In the genomic region with DNA sequence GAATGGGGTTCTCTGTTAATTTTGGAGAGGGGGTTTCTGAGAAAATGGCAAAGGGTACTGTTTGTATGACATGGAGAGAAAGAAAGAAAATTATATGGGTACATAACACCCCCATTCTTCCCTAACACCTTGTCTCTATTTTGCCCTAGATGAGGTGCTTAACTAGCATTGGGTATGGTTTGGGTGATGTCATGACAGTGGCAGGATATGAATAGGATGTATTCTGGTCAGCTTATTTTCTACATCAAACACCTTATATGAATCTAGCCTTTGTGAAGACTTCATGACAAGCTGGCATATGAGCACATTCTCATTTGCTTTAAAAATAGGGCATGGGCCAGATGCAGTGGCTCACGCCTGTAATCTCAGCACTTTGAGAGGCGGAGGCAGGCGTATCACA, we compare ENCODE assay signal across 21 cellular contexts. TPM values are rescaled to one million over a fixed set of nuclear protein-coding genes. Genes with fewer than 3 reads are reported as not detected.
DNase-seq lines count a peak whose midpoint lies in the region; ATAC-seq and TF ChIP-seq lines count a peak whose summit lies in the region.
"Had no signal": no experiment of that assay in that cellular context is flagged by ENCODE, and none has a peak within 500 bp of the region (broad histone marks: within the 10 kb centered on the region; RNA-seq: fewer than 3 reads in every experiment).

No MANE protein-coding gene starts in this region.

- H3K9me3 Mint-ChIP-seq in activated CD4-positive, alpha-beta T cell treated with anti-CD3 and anti-CD28 coated beads for 36 hours (ENCODE audit: low read depth), result no peaks in the 10 kb centered on the region
- no peaks in the 10 kb centered on the region for H3K9me3 Mint-ChIP-seq in activated naive CD8-positive, alpha-beta T cell (ENCODE audit: low read depth)
- peaks cover 4% of the 10 kb centered on the region for H3K9me3 Mint-ChIP-seq in activated naive CD8-positive, alpha-beta T cell treated with anti-CD3 and anti-CD28 coated beads for 36 hours
- H3K9me3 Mint-ChIP-seq in activated T-helper 17 cell treated with anti-CD3 and anti-CD28 coated beads, Interleukin-2, amount 50 U/mL, for 72 hours, result no peaks in the 10 kb centered on the region
- H3K9me3 Mint-ChIP-seq in natural killer cell, result no peaks in the 10 kb centered on the region
- H3K9me3 Mint-ChIP-seq: CD14-positive monocyte, GM23338 had no signal

- POLR2A ChIA-PET in activated CD4-positive, alpha-beta T cell treated with anti-CD3 and anti-CD28 coated beads for 36 hours (lab: Charles Lee), result no interaction called here

- peaks cover 51% of the 10 kb centered on the region for H3K36me3 Mint-ChIP-seq in activated CD4-positive, alpha-beta T cell treated with anti-CD3 and anti-CD28 coated beads for 36 hours (ENCODE audit: low read depth)
- H3K36me3 Mint-ChIP-seq in activated naive CD8-positive, alpha-beta T cell, result peaks cover 28% of the 10 kb centered on the region
- peaks cover 54% of the 10 kb centered on the region for H3K36me3 Mint-ChIP-seq in activated naive CD8-positive, alpha-beta T cell treated with anti-CD3 and anti-CD28 coated beads for 36 hours
- H3K36me3 Mint-ChIP-seq in activated T-helper 17 cell treated with anti-CD3 and anti-CD28 coated beads, Interleukin-2, amount 50 U/mL, for 72 hours (ENCODE audit: low read depth), result peaks cover 63% of the 10 kb centered on the region
- peaks cover 22% of the 10 kb centered on the region for H3K36me3 Mint-ChIP-seq in natural killer cell

- ATAC-seq in activated CD4-positive, alpha-beta T cell treated with anti-CD3 and anti-CD28 coated beads for 36 hours, result peak; percentile 76
- ATAC-seq in activated T-helper 17 cell treated with anti-CD3 and anti-CD28 coated beads, Interleukin-2, amount 50 U/mL, for 72 hours (replicated peaks), result peak; percentile 82
- ATAC-seq in natural killer cell (peak in 1 of 3 donors; percentile 44), HG02938 (IDR thresholded peaks at IDR 0.05; ENCODE audit: unreplicated experiment) (no peak)
- ATAC-seq: GM23338, PC-3 had no signal

- H3K4me3 Mint-ChIP-seq in activated CD4-positive, alpha-beta T cell treated with anti-CD3 and anti-CD28 coated beads for 36 hours, result no peak overlapping the region
- H3K4me3 Mint-ChIP-seq in activated naive CD8-positive, alpha-beta T cell, result no peak overlapping the region
- H3K4me3 Mint-ChIP-seq in activated naive CD8-positive, alpha-beta T cell treated with anti-CD3 and anti-CD28 coated beads for 36 hours, result no peak overlapping the region
- H3K4me3 Mint-ChIP-seq in activated T-helper 17 cell treated with anti-CD3 and anti-CD28 coated beads, Interleukin-2, amount 50 U/mL, for 72 hours, result no peak overlapping the region
- H3K4me3 Mint-ChIP-seq in natural killer cell, result no peak overlapping the region
- H3K4me3 Mint-ChIP-seq: CD14-positive monocyte, GM23338 had no signal

- CTCF ChIA-PET in activated CD4-positive, alpha-beta T cell treated with anti-CD3 and anti-CD28 coated beads for 36 hours (lab: Charles Lee), result interaction anchor here (0.7 to 3.2 kb wide), 7 partner anchors 13 to 241 kb away, joined by 3 to 17 read pairs (median 6); no protein-coding TSS in a partner anchor

- intact Hi-C loops in activated CD4-positive, alpha-beta T cell treated with anti-CD3 and anti-CD28 coated beads for 36 hours (cut with DNase I, micrococcal nuclease), result no loop called here
- intact Hi-C loops in natural killer cell (cut with micrococcal nuclease), result no loop called here

- H3K27ac Mint-ChIP-seq in activated CD4-positive, alpha-beta T cell treated with anti-CD3 and anti-CD28 coated beads for 36 hours, result peak overlapping the region; percentile 15
- H3K27ac Mint-ChIP-seq in activated naive CD8-positive, alpha-beta T cell, result peak overlapping the region; percentile 34
- H3K27ac Mint-ChIP-seq in activated naive CD8-positive, alpha-beta T cell treated with anti-CD3 and anti-CD28 coated beads for 36 hours, result no peak overlapping the region
- H3K27ac Mint-ChIP-seq in activated T-helper 17 cell treated with anti-CD3 and anti-CD28 coated beads, Interleukin-2, amount 50 U/mL, for 72 hours, result peak overlapping the region; percentile 59
- peak overlapping the region; percentile 75 to 87 for H3K27ac Mint-ChIP-seq in natural killer cell
- H3K27ac Mint-ChIP-seq: CD14-positive monocyte, GM23338 had no signal

- H3K4me1 Mint-ChIP-seq in activated CD4-positive, alpha-beta T cell treated with anti-CD3 and anti-CD28 coated beads for 36 hours, result peaks cover 31% of the 10 kb centered on the region
- peaks cover 54% of the 10 kb centered on the region for H3K4me1 Mint-ChIP-seq in activated naive CD8-positive, alpha-beta T cell (ENCODE audit: low read depth)
- H3K4me1 Mint-ChIP-seq in activated naive CD8-positive, alpha-beta T cell treated with anti-CD3 and anti-CD28 coated beads for 36 hours, result peaks cover 40% of the 10 kb centered on the region
- peaks cover 20% of the 10 kb centered on the region for H3K4me1 Mint-ChIP-seq in activated T-helper 17 cell treated with anti-CD3 and anti-CD28 coated beads, Interleukin-2, amount 50 U/mL, for 72 hours
- peaks cover 36 to 48% of the 10 kb centered on the region in 2 donors for H3K4me1 Mint-ChIP-seq in natural killer cell

- DNase-seq in activated CD4-positive, alpha-beta T cell treated with anti-CD3 and anti-CD28 coated beads for 36 hours, result no peak
- DNase-seq in activated CD4-positive, alpha-beta T cell treated with anti-CD3 and anti-CD28 coated beads for 48 hours, result no peak
- no peak for DNase-seq in activated naive CD8-positive, alpha-beta T cell treated with anti-CD3 and anti-CD28 coated beads for 36 hours
- DNase-seq in natural killer cell (no peak), CD1c-positive myeloid dendritic cell (ENCODE audit: extremely low spot score) (no peak)
- DNase-seq: 8988T, Calu3, GF-D8, HCEC 1CT, IMR-90, NCI-H1417 treated with DMSO at 0.1 percent for 48 hours, NCI-H187 treated with DMSO at 0.1 percent for 48 hours, NCI-H226, NCI-H524, PC-3, RPMI8226 had no signal

- TF ChIP-seq CTCF in natural killer cell (IDR thresholded peaks at IDR 0.05), result no peak

- H3K27me3 Mint-ChIP-seq in activated CD4-positive, alpha-beta T cell treated with anti-CD3 and anti-CD28 coated beads for 36 hours, result no peaks in the 10 kb centered on the region
- H3K27me3 Mint-ChIP-seq in activated naive CD8-positive, alpha-beta T cell, result no peaks in the 10 kb centered on the region
- H3K27me3 Mint-ChIP-seq in activated naive CD8-positive, alpha-beta T cell treated with anti-CD3 and anti-CD28 coated beads for 36 hours, result no peaks in the 10 kb centered on the region
- no peaks in the 10 kb centered on the region for H3K27me3 Mint-ChIP-seq in activated T-helper 17 cell treated with anti-CD3 and anti-CD28 coated beads, Interleukin-2, amount 50 U/mL, for 72 hours
- H3K27me3 Mint-ChIP-seq in natural killer cell (ENCODE audit: low read depth in 2 of 2), result no peaks in the 10 kb centered on the region

RNA-seq across cellular contexts. Expression of a gene that starts 58.6 kb away (rescaled TPM):
- 10 to 100 TPM; 45.8 to 46.7 TPM for total RNA-seq in activated CD4-positive, alpha-beta T cell treated with anti-CD3 and anti-CD28 coated beads for 36 hours
- total RNA-seq in activated naive CD8-positive, alpha-beta T cell treated with anti-CD3 and anti-CD28 coated beads for 36 hours, result 10 to 100 TPM; 41.4 to 41.5 TPM
- 10 to 100 TPM; 45.0 to 52.7 TPM for total RNA-seq in activated T-helper 17 cell treated with anti-CD3 and anti-CD28 coated beads, Interleukin-2, amount 50 U/mL, for 72 hours
- total RNA-seq in natural killer cell, result 100 to 1,000 TPM; 126 to 162 (median 135) TPM
